ENCODE assay signal across 2 cellular contexts in the genomic region with DNA sequence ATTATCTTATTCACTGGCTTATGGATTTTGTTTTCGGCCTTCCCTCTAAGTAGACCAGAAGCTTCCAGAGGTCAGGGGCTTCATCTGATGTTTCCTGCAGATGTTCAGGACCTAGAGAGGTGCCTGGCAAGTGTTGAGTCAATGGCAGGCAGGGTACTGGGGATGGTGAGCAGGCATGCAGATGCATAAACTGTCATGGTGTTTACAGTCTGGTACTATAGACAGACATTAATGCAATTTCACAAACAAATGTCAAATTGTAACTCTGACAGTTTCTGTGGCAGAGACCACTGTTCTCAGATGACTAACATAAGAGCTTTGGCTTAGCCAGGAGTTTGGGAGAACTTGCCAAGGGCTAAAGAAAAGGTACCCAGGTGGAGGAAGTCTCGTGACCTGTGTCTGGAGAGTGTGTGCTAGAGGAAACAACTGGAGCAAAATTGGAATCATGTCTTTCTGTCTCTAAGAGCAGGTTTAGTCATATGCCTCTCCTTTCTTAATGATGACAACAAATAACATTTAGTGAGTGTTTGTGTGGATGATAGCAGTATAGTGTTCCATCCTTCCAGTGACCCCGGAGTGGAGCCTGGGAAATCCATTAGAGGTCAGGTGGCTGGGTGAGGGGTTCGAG.
TF ChIP-seq lines count a peak whose summit lies in the region.

No MANE protein-coding gene starts in this region.

TF ChIP-seq in H1, 55 proteins besides CTCF, POLR2A, EP300 and RAD21:
- TF ChIP-seq JUN (IDR thresholded peaks at IDR 0.05; ENCODE audit: low read depth, low read length) (no peak), SIRT6 (IDR thresholded peaks at IDR 0.05; ENCODE audit: low read length) (no peak), TEAD4 (IDR thresholded peaks at IDR 0.05; ENCODE audit: low read depth, low read length) (no peak), SP1 (IDR thresholded peaks at IDR 0.05; ENCODE audit: low read depth, low read length) (no peak), BCL11A (IDR thresholded peaks at IDR 0.05; ENCODE audit: low read depth in 2 of 2, low read length in 2 of 2) (no peak), SRF (IDR thresholded peaks at IDR 0.05; ENCODE audit: low read depth, low read length) (no peak), SUZ12 (IDR thresholded peaks at IDR 0.05; ENCODE audit: low read length) (no peak), POLR2AphosphoS5 (IDR thresholded peaks at IDR 0.05; ENCODE audit: low read depth, low read length) (no peak)

TF ChIP-seq in SK-N-SH treated with all-trans-retinoic acid at 6 μM for 48 hours, 23 proteins besides CTCF, POLR2A, EP300 and RAD21:
- TF ChIP-seq PPARA (CRISPR knock-in tag; IDR thresholded peaks at IDR 0.05; ENCODE audit: borderline replicate concordance) (no peak), ISL1 (CRISPR knock-in tag; IDR thresholded peaks at IDR 0.05) (no peak), ESRRG (CRISPR knock-in tag; IDR thresholded peaks at IDR 0.05) (no peak), ZNF565 (CRISPR knock-in tag; conservative IDR thresholded peaks at IDR 0.05; ENCODE audit: low read depth) (no peak), ZFP3 (CRISPR knock-in tag; IDR thresholded peaks at IDR 0.05) (no peak), RARB (CRISPR knock-in tag; IDR thresholded peaks at IDR 0.05) (no peak), ZC3H10 (CRISPR knock-in tag; IDR thresholded peaks at IDR 0.05) (no peak), ZNF8 (CRISPR knock-in tag; IDR thresholded peaks at IDR 0.05) (no peak), TOX (CRISPR knock-in tag; IDR thresholded peaks at IDR 0.05; ENCODE audit: borderline replicate concordance) (no peak), ZFP30 (CRISPR knock-in tag; IDR thresholded peaks at IDR 0.05) (no peak), SNAI2 (CRISPR knock-in tag; IDR thresholded peaks at IDR 0.05) (no peak)
- TF ChIP-seq, protein P1, sequence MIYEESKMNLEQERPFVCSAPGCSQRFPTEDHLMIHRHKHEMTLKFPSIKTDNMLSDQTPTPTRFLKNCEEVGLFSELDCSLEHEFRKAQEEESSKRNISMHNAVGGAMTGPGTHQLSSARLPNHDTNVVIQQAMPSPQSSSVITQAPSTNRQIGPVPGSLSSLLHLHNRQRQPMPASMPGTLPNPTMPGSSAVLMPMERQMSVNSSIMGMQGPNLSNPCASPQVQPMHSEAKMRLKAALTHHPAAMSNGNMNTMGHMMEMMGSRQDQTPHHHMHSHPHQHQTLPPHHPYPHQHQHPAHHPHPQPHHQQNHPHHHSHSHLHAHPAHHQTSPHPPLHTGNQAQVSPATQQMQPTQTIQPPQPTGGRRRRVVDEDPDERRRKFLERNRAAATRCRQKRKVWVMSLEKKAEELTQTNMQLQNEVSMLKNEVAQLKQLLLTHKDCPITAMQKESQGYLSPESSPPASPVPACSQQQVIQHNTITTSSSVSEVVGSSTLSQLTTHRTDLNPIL (CRISPR knock-in tag; IDR thresholded peaks at IDR 0.05; ENCODE audit: low read depth) = no peak
- TF ChIP-seq, protein P2, sequence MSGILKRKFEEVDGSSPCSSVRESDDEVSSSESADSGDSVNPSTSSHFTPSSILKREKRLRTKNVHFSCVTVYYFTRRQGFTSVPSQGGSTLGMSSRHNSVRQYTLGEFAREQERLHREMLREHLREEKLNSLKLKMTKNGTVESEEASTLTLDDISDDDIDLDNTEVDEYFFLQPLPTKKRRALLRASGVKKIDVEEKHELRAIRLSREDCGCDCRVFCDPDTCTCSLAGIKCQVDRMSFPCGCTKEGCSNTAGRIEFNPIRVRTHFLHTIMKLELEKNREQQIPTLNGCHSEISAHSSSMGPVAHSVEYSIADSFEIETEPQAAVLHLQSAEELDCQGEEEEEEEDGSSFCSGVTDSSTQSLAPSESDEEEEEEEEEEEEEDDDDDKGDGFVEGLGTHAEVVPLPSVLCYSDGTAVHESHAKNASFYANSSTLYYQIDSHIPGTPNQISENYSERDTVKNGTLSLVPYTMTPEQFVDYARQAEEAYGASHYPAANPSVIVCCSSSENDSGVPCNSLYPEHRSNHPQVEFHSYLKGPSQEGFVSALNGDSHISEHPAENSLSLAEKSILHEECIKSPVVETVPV (CRISPR knock-in tag; IDR thresholded peaks at IDR 0.05) = no peak
- TF ChIP-seq, protein P3, sequence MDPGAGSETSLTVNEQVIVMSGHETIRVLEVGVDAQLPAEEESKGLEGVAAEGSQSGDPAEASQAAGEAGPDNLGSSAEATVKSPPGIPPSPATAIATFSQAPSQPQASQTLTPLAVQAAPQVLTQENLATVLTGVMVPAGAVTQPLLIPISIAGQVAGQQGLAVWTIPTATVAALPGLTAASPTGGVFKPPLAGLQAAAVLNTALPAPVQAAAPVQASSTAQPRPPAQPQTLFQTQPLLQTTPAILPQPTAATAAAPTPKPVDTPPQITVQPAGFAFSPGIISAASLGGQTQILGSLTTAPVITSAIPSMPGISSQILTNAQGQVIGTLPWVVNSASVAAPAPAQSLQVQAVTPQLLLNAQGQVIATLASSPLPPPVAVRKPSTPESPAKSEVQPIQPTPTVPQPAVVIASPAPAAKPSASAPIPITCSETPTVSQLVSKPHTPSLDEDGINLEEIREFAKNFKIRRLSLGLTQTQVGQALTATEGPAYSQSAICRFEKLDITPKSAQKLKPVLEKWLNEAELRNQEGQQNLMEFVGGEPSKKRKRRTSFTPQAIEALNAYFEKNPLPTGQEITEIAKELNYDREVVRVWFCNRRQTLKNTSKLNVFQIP (CRISPR knock-in tag; IDR thresholded peaks at IDR 0.05; ENCODE audit: borderline replicate concordance, low read depth) = no peak
- TF ChIP-seq, protein P4, sequence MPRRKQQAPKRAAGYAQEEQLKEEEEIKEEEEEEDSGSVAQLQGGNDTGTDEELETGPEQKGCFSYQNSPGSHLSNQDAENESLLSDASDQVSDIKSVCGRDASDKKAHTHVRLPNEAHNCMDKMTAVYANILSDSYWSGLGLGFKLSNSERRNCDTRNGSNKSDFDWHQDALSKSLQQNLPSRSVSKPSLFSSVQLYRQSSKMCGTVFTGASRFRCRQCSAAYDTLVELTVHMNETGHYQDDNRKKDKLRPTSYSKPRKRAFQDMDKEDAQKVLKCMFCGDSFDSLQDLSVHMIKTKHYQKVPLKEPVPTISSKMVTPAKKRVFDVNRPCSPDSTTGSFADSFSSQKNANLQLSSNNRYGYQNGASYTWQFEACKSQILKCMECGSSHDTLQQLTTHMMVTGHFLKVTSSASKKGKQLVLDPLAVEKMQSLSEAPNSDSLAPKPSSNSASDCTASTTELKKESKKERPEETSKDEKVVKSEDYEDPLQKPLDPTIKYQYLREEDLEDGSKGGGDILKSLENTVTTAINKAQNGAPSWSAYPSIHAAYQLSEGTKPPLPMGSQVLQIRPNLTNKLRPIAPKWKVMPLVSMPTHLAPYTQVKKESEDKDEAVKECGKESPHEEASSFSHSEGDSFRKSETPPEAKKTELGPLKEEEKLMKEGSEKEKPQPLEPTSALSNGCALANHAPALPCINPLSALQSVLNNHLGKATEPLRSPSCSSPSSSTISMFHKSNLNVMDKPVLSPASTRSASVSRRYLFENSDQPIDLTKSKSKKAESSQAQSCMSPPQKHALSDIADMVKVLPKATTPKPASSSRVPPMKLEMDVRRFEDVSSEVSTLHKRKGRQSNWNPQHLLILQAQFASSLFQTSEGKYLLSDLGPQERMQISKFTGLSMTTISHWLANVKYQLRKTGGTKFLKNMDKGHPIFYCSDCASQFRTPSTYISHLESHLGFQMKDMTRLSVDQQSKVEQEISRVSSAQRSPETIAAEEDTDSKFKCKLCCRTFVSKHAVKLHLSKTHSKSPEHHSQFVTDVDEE (CRISPR knock-in tag; IDR thresholded peaks at IDR 0.05) = no peak
- TF ChIP-seq, protein P5, sequence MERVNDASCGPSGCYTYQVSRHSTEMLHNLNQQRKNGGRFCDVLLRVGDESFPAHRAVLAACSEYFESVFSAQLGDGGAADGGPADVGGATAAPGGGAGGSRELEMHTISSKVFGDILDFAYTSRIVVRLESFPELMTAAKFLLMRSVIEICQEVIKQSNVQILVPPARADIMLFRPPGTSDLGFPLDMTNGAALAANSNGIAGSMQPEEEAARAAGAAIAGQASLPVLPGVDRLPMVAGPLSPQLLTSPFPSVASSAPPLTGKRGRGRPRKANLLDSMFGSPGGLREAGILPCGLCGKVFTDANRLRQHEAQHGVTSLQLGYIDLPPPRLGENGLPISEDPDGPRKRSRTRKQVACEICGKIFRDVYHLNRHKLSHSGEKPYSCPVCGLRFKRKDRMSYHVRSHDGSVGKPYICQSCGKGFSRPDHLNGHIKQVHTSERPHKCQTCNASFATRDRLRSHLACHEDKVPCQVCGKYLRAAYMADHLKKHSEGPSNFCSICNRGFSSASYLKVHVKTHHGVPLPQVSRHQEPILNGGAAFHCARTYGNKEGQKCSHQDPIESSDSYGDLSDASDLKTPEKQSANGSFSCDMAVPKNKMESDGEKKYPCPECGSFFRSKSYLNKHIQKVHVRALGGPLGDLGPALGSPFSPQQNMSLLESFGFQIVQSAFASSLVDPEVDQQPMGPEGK (CRISPR knock-in tag; IDR thresholded peaks at IDR 0.05; ENCODE audit: borderline replicate concordance) = no peak
